11 cellular contexts compared by ENCODE assay signal in genomic region chr14:68269136-68269535, GRCh38.
A peak's percentile ranks its signal among the peaks of the same experiment; 100 is the strongest.
DNase-seq lines count a peak whose midpoint lies in the region; ATAC-seq, FAIRE-seq and TF ChIP-seq lines count a peak whose summit lies in the region.
"Had no signal": no experiment of that assay in that cellular context is flagged by ENCODE, and none has a peak within 500 bp of the region (broad histone marks: within the 10 kb centered on the region; RNA-seq: fewer than 3 reads in every experiment).

No MANE protein-coding gene starts in this region.

- H4K20me1 ChIP-seq in astrocyte (ENCODE audit: insufficient read depth, low read length) = no peaks in the 10 kb centered on the region

- ATAC-seq in heart right ventricle = peak in 1 of 8 donors; percentile 19
- peak in 1 of 2 donors; percentile 9 for ATAC-seq in naive thymus-derived CD8-positive, alpha-beta T cell
- ATAC-seq in GM21825 (IDR thresholded peaks at IDR 0.05; ENCODE audit: unreplicated experiment) = no peak
- no peak for ATAC-seq in HG03520 (IDR thresholded peaks at IDR 0.05; ENCODE audit: unreplicated experiment)
- ATAC-seq: GM23338 had no signal

- H3K36me3 Mint-ChIP-seq in astrocyte (ENCODE audit: low read depth, unreplicated experiment) = no peaks in the 10 kb centered on the region
- H3K36me3 Mint-ChIP-seq in naive thymus-derived CD8-positive, alpha-beta T cell = no peaks in the 10 kb centered on the region

- H3K4me3 ChIP-seq in heart right ventricle (no peak overlapping the region), astrocyte (ENCODE audit: insufficient read depth, low read depth, low read length) (no peak overlapping the region), vagina (no peak overlapping the region)
- H3K4me3 ChIP-seq: GM23338 had no signal

- H3K36me3 ChIP-seq in heart right ventricle = no peaks in the 10 kb centered on the region
- no peaks in the 10 kb centered on the region for H3K36me3 ChIP-seq in astrocyte (ENCODE audit: insufficient read depth, low read length)
- H3K36me3 ChIP-seq in vagina = no peaks in the 10 kb centered on the region

- H2AFZ ChIP-seq in astrocyte (ENCODE audit: low read depth, low read length) = no peak overlapping the region
- H2AFZ ChIP-seq: GM23338 had no signal

- no peak for TF ChIP-seq CTCF in heart right ventricle (IDR thresholded peaks at IDR 0.05)
- TF ChIP-seq CTCF in astrocyte (IDR thresholded peaks at IDR 0.05; ENCODE audit: insufficient read depth, low read depth, low read length) = no peak
- TF ChIP-seq CTCF in vagina (IDR thresholded peaks at IDR 0.05) = no peak

- H3K79me2 ChIP-seq in astrocyte (ENCODE audit: insufficient read depth, low read length) = no peaks in the 10 kb centered on the region

- POLR2A ChIA-PET in naive thymus-derived CD8-positive, alpha-beta T cell (lab: Charles Lee) = interaction anchor here (0.6 to 3.4 kb wide), 4 partner anchors 9 to 524 kb away, joined by 3 to 13 read pairs (median 8); partner anchors contain the start of gene ZFP36L1

- H3K27me3 Mint-ChIP-seq in astrocyte (ENCODE audit: low read depth, unreplicated experiment) = no peaks in the 10 kb centered on the region
- H3K27me3 Mint-ChIP-seq in naive thymus-derived CD8-positive, alpha-beta T cell = no peaks in the 10 kb centered on the region

- no peak overlapping the region for H3K9ac ChIP-seq in astrocyte (ENCODE audit: low read length)

- H3K4me3 Mint-ChIP-seq in astrocyte (ENCODE audit: unreplicated experiment) = no peak overlapping the region
- H3K4me3 Mint-ChIP-seq in naive thymus-derived CD8-positive, alpha-beta T cell = peak overlapping the region in 6 of 10 donors; percentile 15 to 69 (median 55)
- H3K4me3 Mint-ChIP-seq: GM23338 had no signal

- intact Hi-C loops in heart right ventricle (cut with DNase I) (loop anchor here in 3 of 10 donors (10.0 kb wide), 3 partner anchors 86 to 246 kb away; no protein-coding TSS in a partner anchor), cardiac septum (cut with DNase I) (no loop called here), vagina (cut with DNase I) (no loop called here)

- H3K9me3 Mint-ChIP-seq in astrocyte (ENCODE audit: unreplicated experiment) = no peaks in the 10 kb centered on the region
- H3K9me3 Mint-ChIP-seq in naive thymus-derived CD8-positive, alpha-beta T cell = no peaks in the 10 kb centered on the region
- H3K9me3 Mint-ChIP-seq: GM23338 had no signal

- peak overlapping the region; percentile 44 for H3K27ac Mint-ChIP-seq in astrocyte (ENCODE audit: unreplicated experiment)
- peak overlapping the region; percentile 67 to 91 (median 80) for H3K27ac Mint-ChIP-seq in naive thymus-derived CD8-positive, alpha-beta T cell
- H3K27ac Mint-ChIP-seq: GM23338 had no signal

- H3K4me2 ChIP-seq in astrocyte (ENCODE audit: low read length) = no peak overlapping the region
- H3K4me2 ChIP-seq: GM23338 had no signal

- H3K4me1 ChIP-seq in heart right ventricle (peaks cover 0 to 73% (median 12%) of the 10 kb centered on the region in 9 donors), astrocyte (ENCODE audit: insufficient read depth, low read length) (peaks cover 3% of the 10 kb centered on the region), vagina (peaks cover 52% of the 10 kb centered on the region)

- no peak for FAIRE-seq in astrocyte (lab: Jason Lieb, UNC)

- no peak for TF ChIP-seq POLR2A in vagina (IDR thresholded peaks at IDR 0.05)

- H3K27ac ChIP-seq in heart right ventricle (peak overlapping the region in 7 of 10 donors; percentile 14 to 86 (median 55)), astrocyte (ENCODE audit: low read depth, low read length) (no peak overlapping the region), vagina (peak overlapping the region; percentile 44)

- no peaks in the 10 kb centered on the region for H3K9me3 ChIP-seq in heart right ventricle
- H3K9me3 ChIP-seq in astrocyte (ENCODE audit: insufficient read depth, low read depth, low read length) = no peaks in the 10 kb centered on the region
- no peaks in the 10 kb centered on the region for H3K9me3 ChIP-seq in vagina

- H3K27me3 ChIP-seq in heart right ventricle (no peaks in the 10 kb centered on the region), astrocyte (ENCODE audit: insufficient read depth, low read length) (no peaks in the 10 kb centered on the region), vagina (no peaks in the 10 kb centered on the region)

- WGBS in heart right ventricle, 2 donors = 96 to 99% methylated on average over 4 of the region's 4 CpGs

- DNase-seq in heart right ventricle = no peak
- DNase-seq in cardiac septum (ENCODE audit: low spot score) = no peak
- DNase-seq in astrocyte (ENCODE audit: low read depth) = no peak
- DNase-seq in naive thymus-derived CD8-positive, alpha-beta T cell = no peak
- DNase-seq in vagina (ENCODE audit: extremely low spot score in 2 of 2) = no peak
- no peak for DNase-seq in NCI-H345 treated with DMSO at 0.1 percent for 48 hours (lab: John Stamatoyannopoulos, UW; ENCODE audit: unreplicated experiment)
- DNase-seq: ACHN, Kasumi-1 had no signal

- peaks cover 10% of the 10 kb centered on the region for H3K4me1 Mint-ChIP-seq in astrocyte (ENCODE audit: low read depth, unreplicated experiment)
- H3K4me1 Mint-ChIP-seq in naive thymus-derived CD8-positive, alpha-beta T cell = peaks cover 27 to 88% (median 43%) of the 10 kb centered on the region in 4 donors
